ENCODE assay signal across 8 cellular contexts in genomic region chr9:125650271-125650737, GRCh38. TPM values are rescaled to one million over a fixed set of nuclear protein-coding genes. Genes with fewer than 3 reads are reported as not detected.
A peak's percentile ranks its signal among the peaks of the same experiment; 100 is the strongest.
DNase-seq lines count a peak whose midpoint lies in the region; ATAC-seq, FAIRE-seq and TF ChIP-seq lines count a peak whose summit lies in the region.

No MANE protein-coding gene starts in this region.

- no peak overlapping the region for H2AFZ ChIP-seq in smooth muscle cell (ENCODE audit: low read depth)

- TF ChIP-seq POLR2A in GM18505 (IDR thresholded peaks at IDR 0.05; ENCODE audit: borderline replicate concordance, extremely low read depth, insufficient read depth, insufficient read length) = no peak

- H3K79me2 ChIP-seq in smooth muscle cell (ENCODE audit: low read depth) = peaks cover 5% of the 10 kb centered on the region

- peak overlapping the region; percentile 86 for H3K9ac ChIP-seq in smooth muscle cell (ENCODE audit: low read depth)

- H3K36me3 ChIP-seq in bronchial epithelial cell (ENCODE audit: control insufficient read depth, insufficient read depth, low read length) = no peaks in the 10 kb centered on the region
- H3K36me3 ChIP-seq in smooth muscle cell (ENCODE audit: low read depth) = no peaks in the 10 kb centered on the region

- peaks cover 5% of the 10 kb centered on the region for H3F3A ChIP-seq in smooth muscle cell (ENCODE audit: low read depth)

- WGBS in smooth muscle cell (ENCODE audit: low lambda C conversion rate) = 53% methylated on average over 3 of the region's 3 CpGs

- no peaks in the 10 kb centered on the region for H3K9me3 ChIP-seq in smooth muscle cell (replicated peaks; ENCODE audit: low read depth)

- peaks cover 47% of the 10 kb centered on the region for H3K4me1 ChIP-seq in smooth muscle cell (ENCODE audit: low read depth)

- peak overlapping the region; percentile 69 for H3K4me2 ChIP-seq in smooth muscle cell

- no peaks in the 10 kb centered on the region for H4K20me1 ChIP-seq in smooth muscle cell (ENCODE audit: low read depth)

- peak overlapping the region; percentile 98 for H3K27ac ChIP-seq in smooth muscle cell (ENCODE audit: low read depth)

- no peak for FAIRE-seq in bronchial epithelial cell (lab: Jason Lieb, UNC)

- peak; percentile 67 for ATAC-seq in GM18505 (IDR thresholded peaks at IDR 0.05; ENCODE audit: unreplicated experiment)
- ATAC-seq in GM21825 (IDR thresholded peaks at IDR 0.05; ENCODE audit: unreplicated experiment) = peak; percentile 63

- H3K27me3 ChIP-seq in bronchial epithelial cell (ENCODE audit: control insufficient read depth, insufficient read depth, low read length) = no peaks in the 10 kb centered on the region
- no peaks in the 10 kb centered on the region for H3K27me3 ChIP-seq in smooth muscle cell (ENCODE audit: low read depth)

- peak; percentile 84 for DNase-seq in M059J (ENCODE audit: low read depth)
- DNase-seq in bronchial epithelial cell (ENCODE audit: low read depth) = peak; percentile 90
- no peak for DNase-seq in smooth muscle cell (lab: John Stamatoyannopoulos, UW; ENCODE audit: unreplicated experiment)
- DNase-seq in activated effector memory CD4-positive, alpha-beta T cell treated with Interleukin-2 at 50 U/mL for 16 hours = no peak
- no peak for DNase-seq in NCI-H82 (lab: John Stamatoyannopoulos, UW)
- DNase-seq in effector CD4-positive, alpha-beta T cell = no peak

- H3K4me3 ChIP-seq in bronchial epithelial cell (ENCODE audit: low read depth, low read length) (no peak overlapping the region), smooth muscle cell (no peak overlapping the region)

- TF ChIP-seq CTCF in bronchial epithelial cell (IDR thresholded peaks at IDR 0.05; ENCODE audit: insufficient read depth, low read length, severe bottlenecking) = no peak
- TF ChIP-seq CTCF in smooth muscle cell (IDR thresholded peaks at IDR 0.05; ENCODE audit: borderline replicate concordance, insufficient read depth, poor library complexity, severe bottlenecking) = no peak

RNA-seq across cellular contexts. Expression of gene MAPKAP1, which starts 56.7 kb away (rescaled TPM):
- 80.6 and 107 TPM in 2 replicates for total RNA-seq in M059J (2014; rRNA removed; shearing (Covaris generic))
- total RNA-seq in bronchial epithelial cell = 81.9 and 101 TPM in 2 replicates
- total RNA-seq in smooth muscle cell = 50.1 and 52.3 TPM in 2 replicates
- polyA plus RNA-seq in smooth muscle cell = 71.9 and 74.5 TPM in 2 replicates

Comparison
In these comparisons a context has a peak if more than half of its experiments do, and no peak if none do; other contexts are left out.
1. DNase-seq: peak in M059J (single experiment) and bronchial epithelial cell (single experiment); none in smooth muscle cell (single experiment), activated effector memory CD4-positive, alpha-beta T cell treated with Interleukin-2 at 50 U/mL for 16 hours (single experiment), NCI-H82 (single experiment) and effector CD4-positive, alpha-beta T cell (single experiment).